In the genomic region with DNA sequence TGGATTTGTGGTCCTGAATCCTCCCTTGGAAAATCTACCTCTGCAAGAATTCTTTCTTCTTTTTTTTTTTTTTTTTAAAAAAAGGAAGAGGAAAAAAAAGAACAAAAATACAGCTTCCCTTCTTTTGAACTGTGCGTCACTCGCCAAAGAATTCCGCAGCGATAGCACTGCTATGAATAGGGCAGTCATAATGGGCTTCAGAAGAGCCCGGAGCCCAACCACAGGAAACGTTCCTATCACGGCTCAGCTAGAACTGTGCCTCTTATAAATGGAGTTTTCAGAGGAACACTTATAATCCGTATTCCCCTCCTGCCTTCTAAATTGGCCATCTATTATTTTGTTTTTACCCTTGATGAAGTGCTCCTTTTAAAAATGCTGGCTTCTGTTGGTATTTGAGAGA, we compare ENCODE assay signal across 10 cellular contexts.
DNase-seq lines count a peak whose midpoint lies in the region; ATAC-seq and TF ChIP-seq lines count a peak whose summit lies in the region.
"Had no signal": no experiment of that assay in that cellular context is flagged by ENCODE, and none has a peak within 500 bp of the region (broad histone marks: within the 10 kb centered on the region; RNA-seq: fewer than 3 reads in every experiment).

No MANE protein-coding gene starts in this region.

- no peaks in the 10 kb centered on the region for H3K27me3 Mint-ChIP-seq in activated CD8-positive, alpha-beta T cell treated with anti-CD3 and anti-CD28 coated beads, Interleukin-2, amount 10 ng/mL, durations not matched to agents 7 days and 5 days (ENCODE audit: low read depth)
- no peaks in the 10 kb centered on the region for H3K27me3 Mint-ChIP-seq in T-helper 2 cell treated with Interferon-gamma antibody and Interleukin-4, amounts not matched to agents 5 μg/mL and 100 μg/mL, for 36 hours (ENCODE audit: low read depth)

- no peak overlapping the region for H3K4me3 Mint-ChIP-seq in activated CD8-positive, alpha-beta T cell treated with anti-CD3 and anti-CD28 coated beads, Interleukin-2, amount 10 ng/mL, durations not matched to agents 7 days and 5 days
- no peak overlapping the region for H3K4me3 Mint-ChIP-seq in T-helper 2 cell treated with Interferon-gamma antibody and Interleukin-4, amounts not matched to agents 5 μg/mL and 100 μg/mL, for 36 hours
- H3K4me3 Mint-ChIP-seq: IgD-negative memory B cell had no signal

- peaks cover 2% of the 10 kb centered on the region for H3K36me3 Mint-ChIP-seq in activated CD8-positive, alpha-beta T cell treated with anti-CD3 and anti-CD28 coated beads, Interleukin-2, amount 10 ng/mL, durations not matched to agents 7 days and 5 days (ENCODE audit: low read depth)
- no peaks in the 10 kb centered on the region for H3K36me3 Mint-ChIP-seq in T-helper 2 cell treated with Interferon-gamma antibody and Interleukin-4, amounts not matched to agents 5 μg/mL and 100 μg/mL, for 36 hours (ENCODE audit: low read depth)
- H3K36me3 Mint-ChIP-seq: IgD-negative memory B cell had no signal

- H3K9me3 Mint-ChIP-seq in activated CD8-positive, alpha-beta T cell treated with anti-CD3 and anti-CD28 coated beads, Interleukin-2, amount 10 ng/mL, durations not matched to agents 7 days and 5 days (ENCODE audit: insufficient read depth) = no peaks in the 10 kb centered on the region
- H3K9me3 Mint-ChIP-seq in T-helper 2 cell treated with Interferon-gamma antibody and Interleukin-4, amounts not matched to agents 5 μg/mL and 100 μg/mL, for 36 hours = no peaks in the 10 kb centered on the region

- ATAC-seq in activated CD8-positive, alpha-beta T cell treated with anti-CD3 and anti-CD28 coated beads, Interleukin-2, amount 10 ng/mL, durations not matched to agents 7 days and 5 days = no peak
- ATAC-seq in Right ventricle myocardium superior (ENCODE audit: poor library complexity) = peak; percentile 92
- ATAC-seq in HG02642 (IDR thresholded peaks at IDR 0.05; ENCODE audit: poor library complexity, unreplicated experiment) = no peak

- peak overlapping the region in 1 of 2 donors; percentile 8 for H3K9ac ChIP-seq in colonic mucosa (ENCODE audit: low read depth in 2 of 2, low read length in 2 of 2)

- no peak overlapping the region for H3K27ac ChIP-seq in colonic mucosa

- no peaks in the 10 kb centered on the region for H3K4me1 ChIP-seq in colonic mucosa

- no peaks in the 10 kb centered on the region for H3K9me3 ChIP-seq in colonic mucosa

- no peak for TF ChIP-seq CTCF in colonic mucosa (IDR thresholded peaks at IDR 0.05)

- no peaks in the 10 kb centered on the region for H3K36me3 ChIP-seq in colonic mucosa

- CTCF ChIA-PET in activated CD8-positive, alpha-beta T cell treated with anti-CD3 and anti-CD28 coated beads, Interleukin-2, amount 10 ng/mL, durations not matched to agents 7 days and 5 days (lab: Charles Lee) = interaction anchor here (2.0 kb wide), 1 partner anchor 224 kb away, joined by 8 read pairs; no protein-coding TSS in a partner anchor

- H3K27ac Mint-ChIP-seq in activated CD8-positive, alpha-beta T cell treated with anti-CD3 and anti-CD28 coated beads, Interleukin-2, amount 10 ng/mL, durations not matched to agents 7 days and 5 days = peak overlapping the region; percentile 46
- H3K27ac Mint-ChIP-seq in T-helper 2 cell treated with Interferon-gamma antibody and Interleukin-4, amounts not matched to agents 5 μg/mL and 100 μg/mL, for 36 hours = no peak overlapping the region
- H3K27ac Mint-ChIP-seq: IgD-negative memory B cell had no signal

- intact Hi-C loops in Right ventricle myocardium superior (cut with DNase I) = loop anchor here (10.0 kb wide), 1 partner anchor 221 kb away; no protein-coding TSS in a partner anchor
- intact Hi-C loops in colonic mucosa (cut with DNase I) = no loop called here

- no peaks in the 10 kb centered on the region for H3K27me3 ChIP-seq in colonic mucosa

- H3K4me1 Mint-ChIP-seq in activated CD8-positive, alpha-beta T cell treated with anti-CD3 and anti-CD28 coated beads, Interleukin-2, amount 10 ng/mL, durations not matched to agents 7 days and 5 days (ENCODE audit: low read depth) = peaks cover 35% of the 10 kb centered on the region
- peaks cover 25% of the 10 kb centered on the region for H3K4me1 Mint-ChIP-seq in T-helper 2 cell treated with Interferon-gamma antibody and Interleukin-4, amounts not matched to agents 5 μg/mL and 100 μg/mL, for 36 hours (ENCODE audit: low read depth)
- H3K4me1 Mint-ChIP-seq: IgD-negative memory B cell had no signal

- POLR2A ChIA-PET in activated CD8-positive, alpha-beta T cell treated with anti-CD3 and anti-CD28 coated beads, Interleukin-2, amount 10 ng/mL, durations not matched to agents 7 days and 5 days (lab: Charles Lee) = no interaction called here

- H3K4me3 ChIP-seq in colonic mucosa = no peak overlapping the region

- DNase-seq in ELR (ENCODE audit: low read depth) (peak; percentile 63), Right ventricle myocardium superior (peak; percentile 83), pulmonary artery endothelial cell (ENCODE audit: low read depth, low spot score) (peak; percentile 66), colonic mucosa (no peak), NCI-H1092 treated with DMSO at 0.1 percent for 48 hours (lab: John Stamatoyannopoulos, UW) (no peak)
- DNase-seq in activated CD8-positive, alpha-beta T cell treated with anti-CD3 and anti-CD28 coated beads, Interleukin-2, amount 10 ng/mL, durations not matched to agents 7 days and 5 days = no peak
- DNase-seq in T-helper 2 cell treated with Interferon-gamma antibody and Interleukin-4, amounts not matched to agents 5 μg/mL and 100 μg/mL, for 36 hours (ENCODE audit: low spot score) = no peak
- DNase-seq: activated CD4-positive, alpha-beta T cell treated with anti-CD3 and anti-CD28 coated beads for 1 hour had no signal

Comparison
In these comparisons a context has a peak if more than half of its experiments do, and no peak if none do; other contexts are left out.
1. DNase-seq: peak in ELR (single experiment), Right ventricle myocardium superior (single experiment) and pulmonary artery endothelial cell (single experiment); none in activated CD8-positive, alpha-beta T cell treated with anti-CD3 and anti-CD28 coated beads, Interleukin-2, amount 10 ng/mL, durations not matched to agents 7 days and 5 days (single experiment), colonic mucosa (single experiment), NCI-H1092 treated with DMSO at 0.1 percent for 48 hours (single experiment) and T-helper 2 cell treated with Interferon-gamma antibody and Interleukin-4, amounts not matched to agents 5 μg/mL and 100 μg/mL, for 36 hours (single experiment).